ENCODE assay signal across 9 cellular contexts in the genomic region with DNA sequence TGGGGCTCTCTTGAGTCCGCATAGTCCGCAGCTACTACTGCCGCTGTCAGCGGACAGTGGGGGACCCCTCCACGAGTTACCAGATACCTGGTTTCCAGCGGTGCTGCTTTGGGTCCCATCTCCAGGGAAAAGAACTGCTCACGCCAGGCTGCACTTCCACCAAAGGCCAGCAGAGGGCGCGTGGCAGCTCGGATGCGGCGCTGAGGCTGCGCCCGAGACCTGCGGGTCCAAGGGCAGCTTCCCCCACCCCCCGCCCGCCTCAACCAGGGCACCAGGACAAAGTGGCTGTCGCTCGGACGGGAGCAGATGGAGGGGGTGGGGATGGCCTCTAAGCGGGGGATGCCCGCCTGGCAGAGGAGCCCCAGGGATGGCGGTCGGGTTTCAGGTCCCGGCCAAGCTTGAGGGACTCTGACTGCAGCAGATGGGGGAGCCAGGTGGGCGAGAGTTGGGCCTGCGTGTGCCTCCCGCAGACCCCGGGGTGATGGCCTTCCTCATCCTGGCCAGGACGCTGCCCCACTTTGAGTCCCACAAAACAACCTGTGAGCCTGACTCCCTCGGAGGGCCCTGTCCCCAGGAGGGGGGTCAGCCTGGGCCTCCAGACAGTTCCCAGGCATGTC. TPM values are rescaled to one million over a fixed set of nuclear protein-coding genes. Genes with fewer than 3 reads are reported as not detected.
DNase-seq lines count a peak whose midpoint lies in the region; ATAC-seq and TF ChIP-seq lines count a peak whose summit lies in the region.
"Had no signal": no experiment of that assay in that cellular context is flagged by ENCODE, and none has a peak within 500 bp of the region (broad histone marks: within the 10 kb centered on the region; RNA-seq: fewer than 3 reads in every experiment).

No MANE protein-coding gene starts in this region.

- H3K36me3 ChIP-seq in left lung = no peaks in the 10 kb centered on the region
- H3K36me3 ChIP-seq in vagina = no peaks in the 10 kb centered on the region

- H3K4me1 ChIP-seq in left lung (no peaks in the 10 kb centered on the region), vagina (no peaks in the 10 kb centered on the region)

- peaks cover 2% of the 10 kb centered on the region for H3K4me1 Mint-ChIP-seq in activated naive CD4-positive, alpha-beta T cell treated with anti-CD3 and anti-CD28 coated beads for 36 hours (ENCODE audit: low read depth)

- intact Hi-C loops in activated naive CD4-positive, alpha-beta T cell treated with anti-CD3 and anti-CD28 coated beads for 36 hours (cut with micrococcal nuclease) = no loop called here
- intact Hi-C loops in left lung (cut with DNase I) (loop anchor here (5.0 to 10.0 kb wide), 2 partner anchors 434 to 442 kb away; no protein-coding TSS in a partner anchor), vagina (cut with DNase I) (loop anchor here (10.0 kb wide), 1 partner anchor 432 kb away; no protein-coding TSS in a partner anchor)

- H3K9me3 ChIP-seq in left lung = peaks cover 0 to 27% of the 10 kb centered on the region in 2 donors
- no peaks in the 10 kb centered on the region for H3K9me3 ChIP-seq in vagina

- H3K27me3 ChIP-seq in left lung (peaks cover 9 to 34% of the 10 kb centered on the region in 2 donors), vagina (no peaks in the 10 kb centered on the region)

- CTCF ChIA-PET in activated naive CD4-positive, alpha-beta T cell treated with anti-CD3 and anti-CD28 coated beads for 36 hours (lab: Charles Lee) = interaction anchor here (0.5 to 1.7 kb wide), 4 partner anchors 208 to 440 kb away, joined by 3 to 6 read pairs (median 3); no protein-coding TSS in a partner anchor

- TF ChIP-seq POLR2A in vagina (IDR thresholded peaks at IDR 0.05) = no peak

- peak; percentile 50 for TF ChIP-seq CTCF in AG09309 (IDR thresholded peaks at IDR 0.05; ENCODE audit: control insufficient read depth, insufficient read depth, low read depth, low read length, missing control alignments)
- TF ChIP-seq CTCF in left lung (IDR thresholded peaks at IDR 0.05) = peak; percentile 68 to 73
- TF ChIP-seq CTCF in vagina (IDR thresholded peaks at IDR 0.05) = peak; percentile 28 to 60 (median 52)

- DNase-seq in AG09309 (ENCODE audit: low read depth) = no peak
- peak; percentile 40 for DNase-seq in NAMALWA (ENCODE audit: low spot score)
- peak; percentile 51 for DNase-seq in activated naive CD4-positive, alpha-beta T cell treated with anti-CD3 and anti-CD28 coated beads for 36 hours
- DNase-seq in left lung = peak in 1 of 2 donors; percentile 75
- DNase-seq in vagina (ENCODE audit: extremely low spot score in 2 of 2) = no peak
- no peak for DNase-seq in NCI-H187 (lab: John Stamatoyannopoulos, UW)
- DNase-seq in NCI-H1436 (lab: John Stamatoyannopoulos, UW) = no peak

- no peak overlapping the region for H3K4me3 Mint-ChIP-seq in activated naive CD4-positive, alpha-beta T cell treated with anti-CD3 and anti-CD28 coated beads for 36 hours

- H3K27ac Mint-ChIP-seq in activated naive CD4-positive, alpha-beta T cell treated with anti-CD3 and anti-CD28 coated beads for 36 hours = no peak overlapping the region

- H3K27ac ChIP-seq in left lung = no peak overlapping the region
- H3K27ac ChIP-seq in vagina = no peak overlapping the region

- H3K4me3 ChIP-seq in AG09309 (ENCODE audit: control insufficient read depth, low read depth, low read length) = no peak overlapping the region
- H3K4me3 ChIP-seq in left lung = no peak overlapping the region
- no peak overlapping the region for H3K4me3 ChIP-seq in vagina

- peaks cover 6% of the 10 kb centered on the region for H3K9me3 Mint-ChIP-seq in activated naive CD4-positive, alpha-beta T cell treated with anti-CD3 and anti-CD28 coated beads for 36 hours

- no peaks in the 10 kb centered on the region for H3K36me3 Mint-ChIP-seq in activated naive CD4-positive, alpha-beta T cell treated with anti-CD3 and anti-CD28 coated beads for 36 hours (ENCODE audit: low read depth)

- peaks cover 12% of the 10 kb centered on the region for H3K27me3 Mint-ChIP-seq in activated naive CD4-positive, alpha-beta T cell treated with anti-CD3 and anti-CD28 coated beads for 36 hours (ENCODE audit: low read depth)

- ATAC-seq in left lung (peak; percentile 49), GM21367 (IDR thresholded peaks at IDR 0.05; ENCODE audit: unreplicated experiment) (no peak)

RNA-seq across cellular contexts. Expression of a gene that starts 23.8 kb away (rescaled TPM):
- not detected for total RNA-seq in activated naive CD4-positive, alpha-beta T cell treated with anti-CD3 and anti-CD28 coated beads for 36 hours
- total RNA-seq in left lung (not detected), vagina (not detected)
- total RNA-seq: myocyte had no signal

RNA-seq across cellular contexts. Expression of a gene that starts 45.0 kb away (rescaled TPM):
- total RNA-seq in activated naive CD4-positive, alpha-beta T cell treated with anti-CD3 and anti-CD28 coated beads for 36 hours = not detected
- not detected for total RNA-seq in left lung
- not detected for total RNA-seq in vagina
- total RNA-seq: myocyte had no signal

Comparison
In these comparisons a context has a peak if more than half of its experiments do, and no peak if none do; other contexts are left out.
1. DNase-seq: peak in NAMALWA (single experiment) and activated naive CD4-positive, alpha-beta T cell treated with anti-CD3 and anti-CD28 coated beads for 36 hours (single experiment); none in AG09309 (single experiment), vagina (0 of 2), NCI-H187 (0 of 2) and NCI-H1436 (single experiment).
2. Peak in every context shown above with its lines, with median percentiles within 50 percentile points of each other: CTCF ChIP-seq.